In genomic region chr16:50155925-50156324, GRCh38 we compare ENCODE assay signal across 8 cellular contexts. TPM values are rescaled to one million over a fixed set of nuclear protein-coding genes. Genes with fewer than 3 reads are reported as not detected.
DNase-seq lines count a peak whose midpoint lies in the region; ATAC-seq, FAIRE-seq and TF ChIP-seq lines count a peak whose summit lies in the region.

No MANE protein-coding gene starts in this region.

- TF ChIP-seq EP300 in HepG2 (IDR thresholded peaks at IDR 0.05; ENCODE audit: low read depth in 2 of 2, low read length in 2 of 2) (no peak), HepG2 (CRISPR knock-in tag; IDR thresholded peaks at IDR 0.05; ENCODE audit: borderline replicate concordance) (no peak), transverse colon (IDR thresholded peaks at IDR 0.05; ENCODE audit: low read depth) (no peak)

- TF ChIP-seq POLR2A in HepG2 (IDR thresholded peaks at IDR 0.05; ENCODE audit: insufficient read depth in 1 of 2, low read depth in 2 of 2, low read length in 2 of 2) = no peak
- TF ChIP-seq POLR2A in transverse colon (IDR thresholded peaks at IDR 0.05) = no peak

- H3K27ac ChIP-seq in HepG2 (ENCODE audit: extremely low read length, insufficient read depth, low read length) = peak overlapping the region; percentile 86
- H3K27ac ChIP-seq in transverse colon = peak overlapping the region; percentile 94 to 99 (median 98)
- H3K27ac ChIP-seq in small intestine (ENCODE audit: low read depth in 1 of 2, low read length in 1 of 2) = no peak overlapping the region

- H3K4me3 ChIP-seq in HepG2 (replicated peaks in 1 of 3; ENCODE audit: insufficient read depth in 1 of 3, low read depth in 2 of 3, low read length in 3 of 3) (peak overlapping the region; percentile 94 to 100 (median 98); a peak in 5 of 6 replicates), transverse colon (peak overlapping the region in 3 of 4 donors; percentile 84 to 95 (median 88)), small intestine (ENCODE audit: low read depth in 1 of 2, low read length in 2 of 2) (peak overlapping the region in 1 of 2 donors; percentile 99)

- DNase-seq in activated T-cell treated with anti-CD3 and anti-CD28 coated beads, Interleukin-2, amount 50 U/mL, for 72 hours = no peak
- no peak for DNase-seq in activated T-cell treated with anti-CD3 and anti-CD28 coated beads, Interleukin-2, amount 50 U/mL, for 1 hour
- DNase-seq in activated CD8-positive, alpha-beta T cell treated with anti-CD3 and anti-CD28 coated beads, Interleukin-2, amount 10 ng/mL, durations not matched to agents 7 days and 5 days = no peak
- no peak for DNase-seq in HepG2 (ENCODE audit: low spot score)
- DNase-seq in transverse colon = no peak
- no peak for DNase-seq in small intestine
- DNase-seq in iPS-NIHi11 (ENCODE audit: low spot score) = no peak

- peak overlapping the region; percentile 96 for H3K9ac ChIP-seq in HepG2 (ENCODE audit: insufficient read depth, low read depth, low read length)

- H3K27me3 ChIP-seq in HepG2 (ENCODE audit: control insufficient read depth in 1 of 2, insufficient read depth in 2 of 2, low read length in 2 of 2) = no peaks in the 10 kb centered on the region; a peak in 1 of 5 replicates
- no peaks in the 10 kb centered on the region for H3K27me3 ChIP-seq in transverse colon
- no peaks in the 10 kb centered on the region for H3K27me3 ChIP-seq in small intestine (ENCODE audit: control insufficient read depth in 2 of 2, insufficient read depth in 2 of 2, low read length in 2 of 2)

- peaks cover 74% of the 10 kb centered on the region for H3K79me2 ChIP-seq in HepG2 (ENCODE audit: insufficient read depth, low read length)

- ATAC-seq in activated T-cell treated with anti-CD3 and anti-CD28 coated beads, Interleukin-2, amount 50 U/mL, for 72 hours (replicated peaks in 1 of 2) = no peak
- ATAC-seq in activated CD8-positive, alpha-beta T cell treated with anti-CD3 and anti-CD28 coated beads, Interleukin-2, amount 10 ng/mL, durations not matched to agents 7 days and 5 days = no peak
- ATAC-seq in HepG2 (no peak), GM21447 (IDR thresholded peaks at IDR 0.05; ENCODE audit: unreplicated experiment) (no peak)

- H3K4me3 Mint-ChIP-seq in activated T-cell treated with anti-CD3 and anti-CD28 coated beads, Interleukin-2, amount 50 U/mL, for 72 hours = peak overlapping the region; percentile 82 to 99
- peak overlapping the region; percentile 75 for H3K4me3 Mint-ChIP-seq in activated CD8-positive, alpha-beta T cell treated with anti-CD3 and anti-CD28 coated beads, Interleukin-2, amount 10 ng/mL, durations not matched to agents 7 days and 5 days

- in situ Hi-C loops in HepG2 (cut with HindIII; ENCODE audit: extremely low pct_ligation_motif_present, low pct_unique_long_range_greater_than_20kb) = loop anchor here (10.0 kb wide), 1 partner anchor 49 kb away; no protein-coding TSS in a partner anchor
- in situ Hi-C loops in transverse colon (cut with MboI; ENCODE audit: low pct_ligation_motif_present in 1 of 4, low pct_unique_long_range_greater_than_20kb in 1 of 4, low sequenced_read_pairs in 3 of 4) = no loop called here

- WGBS in HepG2 (ENCODE audit: low lambda C conversion rate) = 60% methylated on average over 1 of the region's 1 CpG
- WGBS in transverse colon (ENCODE audit: low coverage in 1 of 2), 2 donors = 16 to 27% methylated on average over 1 of the region's 1 CpG
- WGBS in small intestine, 3 donors = 16 to 32% (median 31%) methylated on average over 1 of the region's 1 CpG

- H3K27me3 Mint-ChIP-seq in activated T-cell treated with anti-CD3 and anti-CD28 coated beads, Interleukin-2, amount 50 U/mL, for 72 hours (ENCODE audit: low read depth) = no peaks in the 10 kb centered on the region
- H3K27me3 Mint-ChIP-seq in activated CD8-positive, alpha-beta T cell treated with anti-CD3 and anti-CD28 coated beads, Interleukin-2, amount 10 ng/mL, durations not matched to agents 7 days and 5 days (ENCODE audit: low read depth) = no peaks in the 10 kb centered on the region

- H3K4me1 ChIP-seq in HepG2 (ENCODE audit: insufficient read depth, low read length) (peaks cover 70% of the 10 kb centered on the region), transverse colon (peaks cover 15 to 54% (median 39%) of the 10 kb centered on the region in 4 donors), small intestine (ENCODE audit: control insufficient read depth in 2 of 2, insufficient read depth in 1 of 2, low read depth in 1 of 2, low read length in 1 of 2) (peaks cover 2 to 10% of the 10 kb centered on the region in 2 donors)

- TF ChIP-seq RAD21 in HepG2 (CRISPR knock-in tag; IDR thresholded peaks at IDR 0.05) = no peak

- intact Hi-C loops in HepG2 (cut with micrococcal nuclease; ENCODE audit: unreplicated experiment) = loop anchor here (1.0 to 2.0 kb wide), 2 partner anchors 47 to 131 kb away; partner anchors contain the start of gene CNEP1R1
- intact Hi-C loops in transverse colon (cut with DNase I; ENCODE audit: low total_unique reads) = no loop called here

- peak overlapping the region; percentile 90 for H3K4me2 ChIP-seq in HepG2 (ENCODE audit: low read depth, low read length)

- TF ChIP-seq CTCF in HepG2 (CRISPR knock-in tag; IDR thresholded peaks at IDR 0.05) (no peak), transverse colon (IDR thresholded peaks at IDR 0.05) (no peak)

- POLR2A ChIA-PET in activated CD8-positive, alpha-beta T cell treated with anti-CD3 and anti-CD28 coated beads, Interleukin-2, amount 10 ng/mL, durations not matched to agents 7 days and 5 days (lab: Charles Lee) = interaction anchor here (0.7 to 1.2 kb wide), 2 partner anchors 11 to 586 kb away, joined by 7 read pairs; partner anchors contain the start of gene CYLD
- POLR2A ChIA-PET in HepG2 (lab: Yijun Ruan, JAX) = interaction anchor here (1.3 to 1.8 kb wide), 3 partner anchors 11 to 131 kb away, joined by 5 to 13 read pairs (median 9); partner anchors contain the start of gene CNEP1R1

- H3K36me3 ChIP-seq in HepG2 (replicated peaks in 1 of 2; ENCODE audit: control insufficient read depth in 1 of 2, insufficient read depth in 2 of 2, low read length in 2 of 2) = peaks cover 0 to 5% of the 10 kb centered on the region in 2 experiments; a peak in 2 of 5 replicates
- H3K36me3 ChIP-seq in transverse colon = no peaks in the 10 kb centered on the region
- H3K36me3 ChIP-seq in small intestine (ENCODE audit: control insufficient read depth in 2 of 2, insufficient read depth in 2 of 2, low read length in 2 of 2) = peaks cover 0 to 3% of the 10 kb centered on the region in 2 donors

- no peaks in the 10 kb centered on the region for H3K9me3 Mint-ChIP-seq in activated T-cell treated with anti-CD3 and anti-CD28 coated beads, Interleukin-2, amount 50 U/mL, for 72 hours
- no peaks in the 10 kb centered on the region for H3K9me3 Mint-ChIP-seq in activated CD8-positive, alpha-beta T cell treated with anti-CD3 and anti-CD28 coated beads, Interleukin-2, amount 10 ng/mL, durations not matched to agents 7 days and 5 days (ENCODE audit: insufficient read depth)

- FAIRE-seq in HepG2 (lab: Jason Lieb, UNC) = no peak
- no peak for FAIRE-seq in small intestine (lab: Jason Lieb, UNC)

- H3K36me3 Mint-ChIP-seq in activated T-cell treated with anti-CD3 and anti-CD28 coated beads, Interleukin-2, amount 50 U/mL, for 72 hours (ENCODE audit: insufficient read depth in 2 of 2) = peaks cover 8 to 9% of the 10 kb centered on the region in 2 donors
- peaks cover 32% of the 10 kb centered on the region for H3K36me3 Mint-ChIP-seq in activated CD8-positive, alpha-beta T cell treated with anti-CD3 and anti-CD28 coated beads, Interleukin-2, amount 10 ng/mL, durations not matched to agents 7 days and 5 days (ENCODE audit: low read depth)

- no peak overlapping the region for H2AFZ ChIP-seq in HepG2 (ENCODE audit: low read length)

- H3K9me3 ChIP-seq in HepG2 (ENCODE audit: low read length) (no peaks in the 10 kb centered on the region), transverse colon (no peaks in the 10 kb centered on the region), small intestine (ENCODE audit: control insufficient read depth, low read depth) (no peaks in the 10 kb centered on the region)

- no TSS peak for BruUV-seq in HepG2 (replicated peaks; lab: Mats Ljungman, UMichigan)

- H4K20me1 ChIP-seq in HepG2 (ENCODE audit: insufficient read depth, low read length) = peaks cover 16% of the 10 kb centered on the region

- H3K27ac Mint-ChIP-seq in activated T-cell treated with anti-CD3 and anti-CD28 coated beads, Interleukin-2, amount 50 U/mL, for 72 hours = peak overlapping the region; percentile 91
- peak overlapping the region; percentile 63 for H3K27ac Mint-ChIP-seq in activated CD8-positive, alpha-beta T cell treated with anti-CD3 and anti-CD28 coated beads, Interleukin-2, amount 10 ng/mL, durations not matched to agents 7 days and 5 days

- peaks cover 63% of the 10 kb centered on the region for H3K4me1 Mint-ChIP-seq in activated T-cell treated with anti-CD3 and anti-CD28 coated beads, Interleukin-2, amount 50 U/mL, for 72 hours (ENCODE audit: low read depth)
- H3K4me1 Mint-ChIP-seq in activated CD8-positive, alpha-beta T cell treated with anti-CD3 and anti-CD28 coated beads, Interleukin-2, amount 10 ng/mL, durations not matched to agents 7 days and 5 days (ENCODE audit: low read depth) = peaks cover 49% of the 10 kb centered on the region

- CTCF ChIA-PET in activated CD8-positive, alpha-beta T cell treated with anti-CD3 and anti-CD28 coated beads, Interleukin-2, amount 10 ng/mL, durations not matched to agents 7 days and 5 days (lab: Charles Lee) = interaction anchor here (0.7 to 3.9 kb wide), 8 partner anchors 11 to 131 kb away, joined by 3 to 31 read pairs (median 6); partner anchors contain the start of genes CNEP1R1 and HEATR3
- CTCF ChIA-PET in HepG2 (lab: Yijun Ruan, JAX; ENCODE audit: low intra/inter-chr PET ratio, low total read pairs) = no interaction called here

RNA-seq across cellular contexts. Expression of gene TENT4B, which starts 2.8 kb away (rescaled TPM):
- total RNA-seq in activated T-cell treated with anti-CD3 and anti-CD28 coated beads, Interleukin-2, amount 50 U/mL, for 72 hours = 10 to 100 TPM; 27.5 to 29.0 TPM
- 10 to 100 TPM; 17.3 to 18.0 TPM for total RNA-seq in activated CD8-positive, alpha-beta T cell treated with anti-CD3 and anti-CD28 coated beads, Interleukin-2, amount 10 ng/mL, durations not matched to agents 7 days and 5 days
- 32.8 and 36.0 TPM in 2 replicates for total RNA-seq in HepG2 (2016; rRNA removed; fragmentation: Illumina TruSeq; extraction: Trizol)
- 2.9 and 4.3 TPM in 2 replicates for total RNA-seq in HepG2 (2016; cell fraction: cytosol; rRNA removed; fragmentation: Illumina TruSeq; extraction: Trizol; ENCODE audit: low read depth)
- 32.0 and 35.5 TPM in 2 replicates for total RNA-seq in HepG2 (2016; cell fraction: insoluble cytoplasmic fraction; rRNA removed; fragmentation: Illumina TruSeq; extraction: Trizol)
- 13.6 and 15.7 TPM in 2 replicates for total RNA-seq in HepG2 (2016; cell fraction: membrane; rRNA removed; fragmentation: Illumina TruSeq; extraction: Trizol)
- total RNA-seq in HepG2 (2016; cell fraction: nucleus; rRNA removed; fragmentation: Illumina TruSeq; extraction: Trizol) = 27.7 and 32.7 TPM in 2 replicates
- polyA plus RNA-seq in HepG2 (2011; rRNA removed) = 12.0 and 15.0 TPM in 2 replicates
- 6.2 and 9.6 TPM in 2 replicates for polyA plus RNA-seq in HepG2 (2011; cell fraction: cytosol; rRNA removed)
- 7.0 and 7.5 TPM in 2 replicates for polyA plus RNA-seq in HepG2 (2011; cell fraction: nucleus; rRNA removed)
- polyA plus RNA-seq in HepG2 (2012) = 12.9 and 15.1 TPM in 2 replicates
- polyA plus RNA-seq in HepG2 (2016; cell fraction: cytosol; fragmentation: Illumina TruSeq; extraction: Trizol; ENCODE audit: low read depth) = 0.93 and 0.94 TPM in 2 replicates
- polyA plus RNA-seq in HepG2 (2016; cell fraction: insoluble cytoplasmic fraction; fragmentation: Illumina TruSeq; extraction: Trizol; ENCODE audit: low read depth) = 29.7 and 32.3 TPM in 2 replicates
- polyA plus RNA-seq in HepG2 (2016; cell fraction: membrane; fragmentation: Illumina TruSeq; extraction: Trizol; ENCODE audit: low read depth) = 5.3 and 6.4 TPM in 2 replicates
- polyA plus RNA-seq in HepG2 (2016; cell fraction: nucleus; fragmentation: Illumina TruSeq; extraction: Trizol; ENCODE audit: insufficient read depth, low read depth) = 32.1 and 32.7 TPM in 2 replicates
- 11.8 and 15.0 TPM in 2 replicates for polyA minus RNA-seq in HepG2 (2011; rRNA and poly(A)+ RNA removed; ENCODE audit: low replicate concordance)
- 21.1 and 22.3 TPM in 2 replicates for polyA minus RNA-seq in HepG2 (2011; cell fraction: cytosol; rRNA and poly(A)+ RNA removed)
- polyA minus RNA-seq in HepG2 (2011; cell fraction: nucleus; rRNA and poly(A)+ RNA removed) = 33.9 and 35.8 TPM in 2 replicates
- total RNA-seq in transverse colon = 10 to 100 TPM in 2 of 4 donors, 1 to 10 TPM in 2; 8.2 to 18.0 (median 13.0) TPM
- 1 to 10 TPM; 5.1 to 8.9 (median 5.8) TPM for polyA plus RNA-seq in small intestine

Comparison
In these comparisons a context has a peak if more than half of its experiments do, and no peak if none do; other contexts are left out.
1. H3K27ac ChIP-seq: peak in HepG2 (single experiment) and transverse colon (4 of 4); none in small intestine (0 of 2).